8 cellular contexts compared by ENCODE assay signal in the genomic region with DNA sequence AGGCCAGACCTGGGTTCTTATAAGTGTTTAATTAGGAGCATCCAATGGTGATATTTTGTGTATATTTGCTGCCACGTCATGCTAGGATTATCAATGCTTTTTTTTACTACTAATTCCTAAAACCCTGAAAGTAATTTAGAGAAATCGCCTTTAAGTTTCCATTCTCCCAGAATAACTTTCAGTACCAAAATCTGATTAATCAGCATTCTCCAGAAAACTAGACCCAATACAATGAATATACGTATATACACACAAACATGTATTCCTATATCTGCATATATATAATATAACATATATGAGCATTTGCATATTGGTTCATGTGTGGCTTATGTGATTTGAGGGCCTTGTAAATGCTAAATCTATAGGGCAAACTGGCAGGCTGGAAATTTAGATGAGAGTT.
"Had no signal": no experiment of that assay in that cellular context is flagged by ENCODE, and none has a peak within 500 bp of the region (broad histone marks: within the 10 kb centered on the region; RNA-seq: fewer than 3 reads in every experiment).

No MANE protein-coding gene starts in this region.

- H3K4me3 ChIP-seq: GM23248, HAP-1 had no signal

- H3K27ac ChIP-seq: GM23248, HL-60 had no signal

- H3K36me3 ChIP-seq: HAP-1 had no signal

- H3K9me3 ChIP-seq: HAP-1 had no signal

- ATAC-seq: HCT116 had no signal

- H3K4me1 ChIP-seq: HAP-1 had no signal

- DNase-seq: GM23248, GOT3, H7, HFFc6, KG1 had no signal

- H2AFZ ChIP-seq: GM23248 had no signal

- H3K9ac ChIP-seq: GM23248 had no signal
